ENCODE assay signal across 1 cellular context in the genomic region with DNA sequence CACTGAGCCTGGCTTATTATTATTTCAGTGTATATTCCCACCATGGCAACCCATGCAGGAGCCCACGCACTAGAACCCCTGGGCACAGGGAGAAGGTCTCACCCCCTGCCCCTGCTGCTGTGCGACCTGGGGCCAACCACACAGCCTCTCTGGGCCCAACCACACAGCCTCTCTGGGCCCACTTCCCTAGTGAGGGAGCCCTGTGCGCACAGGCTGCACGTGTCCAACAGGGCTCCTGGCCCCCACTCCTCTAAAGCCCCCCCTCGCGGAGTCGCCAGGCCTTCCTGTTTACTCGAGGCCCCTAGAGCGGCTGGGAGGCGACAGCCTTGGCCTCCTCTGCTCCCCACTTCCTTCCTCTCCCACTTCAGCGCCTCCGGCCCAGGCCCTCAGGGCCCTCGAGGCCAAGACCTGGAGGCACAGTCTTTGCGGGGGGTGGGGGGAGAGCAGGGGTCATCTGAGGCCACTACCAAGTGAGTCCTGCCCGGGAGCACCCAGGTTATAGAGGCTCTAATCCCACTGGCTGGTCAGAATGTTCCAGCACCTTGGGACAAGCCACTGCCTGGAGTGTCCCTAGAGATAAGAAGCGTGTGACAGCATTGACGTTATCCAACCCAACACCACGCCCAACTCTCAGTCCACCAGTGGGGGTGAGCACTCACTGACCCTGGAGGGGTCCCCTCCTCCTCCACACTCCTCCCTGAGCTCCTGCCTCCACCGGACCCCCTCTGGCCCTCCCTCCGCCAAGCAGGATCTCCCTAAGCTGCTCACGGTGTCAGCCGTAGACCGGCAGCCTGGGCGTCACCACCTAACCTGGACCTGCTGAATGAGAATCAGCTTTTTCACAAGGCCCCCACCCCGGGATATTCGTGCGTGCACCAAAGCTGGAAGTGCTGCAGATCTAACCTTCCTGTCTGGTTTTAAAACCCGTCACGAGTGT.
TF ChIP-seq lines count a peak whose summit lies in the region.

No MANE protein-coding gene starts in this region.

TF ChIP-seq in HepG2, 621 proteins besides CTCF, POLR2A, EP300 and RAD21 (continues in another document):
- TF ChIP-seq, protein P1, sequence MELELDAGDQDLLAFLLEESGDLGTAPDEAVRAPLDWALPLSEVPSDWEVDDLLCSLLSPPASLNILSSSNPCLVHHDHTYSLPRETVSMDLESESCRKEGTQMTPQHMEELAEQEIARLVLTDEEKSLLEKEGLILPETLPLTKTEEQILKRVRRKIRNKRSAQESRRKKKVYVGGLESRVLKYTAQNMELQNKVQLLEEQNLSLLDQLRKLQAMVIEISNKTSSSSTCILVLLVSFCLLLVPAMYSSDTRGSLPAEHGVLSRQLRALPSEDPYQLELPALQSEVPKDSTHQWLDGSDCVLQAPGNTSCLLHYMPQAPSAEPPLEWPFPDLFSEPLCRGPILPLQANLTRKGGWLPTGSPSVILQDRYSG (CRISPR knock-in tag; IDR thresholded peaks at IDR 0.05), result no peak
- TF ChIP-seq ZSCAN25 (CRISPR knock-in tag; IDR thresholded peaks at IDR 0.05), result peak; percentile 42; the same call in 1 of the 2 replicates
- TF ChIP-seq, protein P2, sequence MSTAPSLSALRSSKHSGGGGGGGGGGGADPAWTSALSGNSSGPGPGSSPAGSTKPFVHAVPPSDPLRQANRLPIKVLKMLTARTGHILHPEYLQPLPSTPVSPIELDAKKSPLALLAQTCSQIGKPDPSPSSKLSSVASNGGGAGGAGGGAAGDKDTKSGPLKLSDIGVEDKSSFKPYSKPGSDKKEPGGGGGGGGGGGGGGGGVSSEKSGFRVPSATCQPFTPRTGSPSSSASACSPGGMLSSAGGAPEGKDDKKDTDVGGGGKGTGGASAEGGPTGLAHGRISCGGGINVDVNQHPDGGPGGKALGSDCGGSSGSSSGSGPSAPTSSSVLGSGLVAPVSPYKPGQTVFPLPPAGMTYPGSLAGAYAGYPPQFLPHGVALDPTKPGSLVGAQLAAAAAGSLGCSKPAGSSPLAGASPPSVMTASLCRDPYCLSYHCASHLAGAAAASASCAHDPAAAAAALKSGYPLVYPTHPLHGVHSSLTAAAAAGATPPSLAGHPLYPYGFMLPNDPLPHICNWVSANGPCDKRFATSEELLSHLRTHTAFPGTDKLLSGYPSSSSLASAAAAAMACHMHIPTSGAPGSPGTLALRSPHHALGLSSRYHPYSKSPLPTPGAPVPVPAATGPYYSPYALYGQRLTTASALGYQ (CRISPR knock-in tag; IDR thresholded peaks at IDR 0.05), result no peak
- TF ChIP-seq, protein P3, sequence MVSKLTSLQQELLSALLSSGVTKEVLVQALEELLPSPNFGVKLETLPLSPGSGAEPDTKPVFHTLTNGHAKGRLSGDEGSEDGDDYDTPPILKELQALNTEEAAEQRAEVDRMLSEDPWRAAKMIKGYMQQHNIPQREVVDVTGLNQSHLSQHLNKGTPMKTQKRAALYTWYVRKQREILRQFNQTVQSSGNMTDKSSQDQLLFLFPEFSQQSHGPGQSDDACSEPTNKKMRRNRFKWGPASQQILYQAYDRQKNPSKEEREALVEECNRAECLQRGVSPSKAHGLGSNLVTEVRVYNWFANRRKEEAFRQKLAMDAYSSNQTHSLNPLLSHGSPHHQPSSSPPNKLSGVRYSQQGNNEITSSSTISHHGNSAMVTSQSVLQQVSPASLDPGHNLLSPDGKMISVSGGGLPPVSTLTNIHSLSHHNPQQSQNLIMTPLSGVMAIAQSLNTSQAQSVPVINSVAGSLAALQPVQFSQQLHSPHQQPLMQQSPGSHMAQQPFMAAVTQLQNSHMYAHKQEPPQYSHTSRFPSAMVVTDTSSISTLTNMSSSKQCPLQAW (CRISPR knock-in tag; IDR thresholded peaks at IDR 0.05), result peak; percentile 40; the same call in 1 of the 2 replicates
- TF ChIP-seq ZNF547 (CRISPR knock-in tag; IDR thresholded peaks at IDR 0.05), result 0 out of 2 replicates have a peak, but pooled peaks have one; percentile 21
- no peak for TF ChIP-seq ZNF841 (CRISPR knock-in tag; IDR thresholded peaks at IDR 0.05; ENCODE audit: borderline replicate concordance)
- TF ChIP-seq, protein P4, sequence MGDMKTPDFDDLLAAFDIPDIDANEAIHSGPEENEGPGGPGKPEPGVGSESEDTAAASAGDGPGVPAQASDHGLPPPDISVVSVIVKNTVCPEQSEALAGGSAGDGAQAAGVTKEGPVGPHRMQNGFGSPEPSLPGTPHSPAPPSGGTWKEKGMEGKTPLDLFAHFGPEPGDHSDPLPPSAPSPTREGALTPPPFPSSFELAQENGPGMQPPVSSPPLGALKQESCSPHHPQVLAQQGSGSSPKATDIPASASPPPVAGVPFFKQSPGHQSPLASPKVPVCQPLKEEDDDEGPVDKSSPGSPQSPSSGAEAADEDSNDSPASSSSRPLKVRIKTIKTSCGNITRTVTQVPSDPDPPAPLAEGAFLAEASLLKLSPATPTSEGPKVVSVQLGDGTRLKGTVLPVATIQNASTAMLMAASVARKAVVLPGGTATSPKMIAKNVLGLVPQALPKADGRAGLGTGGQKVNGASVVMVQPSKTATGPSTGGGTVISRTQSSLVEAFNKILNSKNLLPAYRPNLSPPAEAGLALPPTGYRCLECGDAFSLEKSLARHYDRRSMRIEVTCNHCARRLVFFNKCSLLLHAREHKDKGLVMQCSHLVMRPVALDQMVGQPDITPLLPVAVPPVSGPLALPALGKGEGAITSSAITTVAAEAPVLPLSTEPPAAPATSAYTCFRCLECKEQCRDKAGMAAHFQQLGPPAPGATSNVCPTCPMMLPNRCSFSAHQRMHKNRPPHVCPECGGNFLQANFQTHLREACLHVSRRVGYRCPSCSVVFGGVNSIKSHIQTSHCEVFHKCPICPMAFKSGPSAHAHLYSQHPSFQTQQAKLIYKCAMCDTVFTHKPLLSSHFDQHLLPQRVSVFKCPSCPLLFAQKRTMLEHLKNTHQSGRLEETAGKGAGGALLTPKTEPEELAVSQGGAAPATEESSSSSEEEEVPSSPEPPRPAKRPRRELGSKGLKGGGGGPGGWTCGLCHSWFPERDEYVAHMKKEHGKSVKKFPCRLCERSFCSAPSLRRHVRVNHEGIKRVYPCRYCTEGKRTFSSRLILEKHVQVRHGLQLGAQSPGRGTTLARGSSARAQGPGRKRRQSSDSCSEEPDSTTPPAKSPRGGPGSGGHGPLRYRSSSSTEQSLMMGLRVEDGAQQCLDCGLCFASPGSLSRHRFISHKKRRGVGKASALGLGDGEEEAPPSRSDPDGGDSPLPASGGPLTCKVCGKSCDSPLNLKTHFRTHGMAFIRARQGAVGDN (CRISPR knock-in tag; IDR thresholded peaks at IDR 0.05), result peak; percentile 92
- TF ChIP-seq GLI4 (CRISPR knock-in tag; IDR thresholded peaks at IDR 0.05; ENCODE audit: borderline replicate concordance), result peak; percentile 70; the same call in 1 of the 2 replicates
- TF ChIP-seq SAP130 (CRISPR knock-in tag; IDR thresholded peaks at IDR 0.05; ENCODE audit: low read depth), result peak; percentile 37
- TF ChIP-seq, protein P5, sequence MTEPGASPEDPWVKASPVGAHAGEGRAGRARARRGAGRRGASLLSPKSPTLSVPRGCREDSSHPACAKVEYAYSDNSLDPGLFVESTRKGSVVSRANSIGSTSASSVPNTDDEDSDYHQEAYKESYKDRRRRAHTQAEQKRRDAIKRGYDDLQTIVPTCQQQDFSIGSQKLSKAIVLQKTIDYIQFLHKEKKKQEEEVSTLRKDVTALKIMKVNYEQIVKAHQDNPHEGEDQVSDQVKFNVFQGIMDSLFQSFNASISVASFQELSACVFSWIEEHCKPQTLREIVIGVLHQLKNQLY (CRISPR knock-in tag; IDR thresholded peaks at IDR 0.05), result peak; percentile 63
- TF ChIP-seq ZIK1 (CRISPR knock-in tag; IDR thresholded peaks at IDR 0.05; ENCODE audit: borderline replicate concordance, low read depth), result no peak
- TF ChIP-seq, protein P6, sequence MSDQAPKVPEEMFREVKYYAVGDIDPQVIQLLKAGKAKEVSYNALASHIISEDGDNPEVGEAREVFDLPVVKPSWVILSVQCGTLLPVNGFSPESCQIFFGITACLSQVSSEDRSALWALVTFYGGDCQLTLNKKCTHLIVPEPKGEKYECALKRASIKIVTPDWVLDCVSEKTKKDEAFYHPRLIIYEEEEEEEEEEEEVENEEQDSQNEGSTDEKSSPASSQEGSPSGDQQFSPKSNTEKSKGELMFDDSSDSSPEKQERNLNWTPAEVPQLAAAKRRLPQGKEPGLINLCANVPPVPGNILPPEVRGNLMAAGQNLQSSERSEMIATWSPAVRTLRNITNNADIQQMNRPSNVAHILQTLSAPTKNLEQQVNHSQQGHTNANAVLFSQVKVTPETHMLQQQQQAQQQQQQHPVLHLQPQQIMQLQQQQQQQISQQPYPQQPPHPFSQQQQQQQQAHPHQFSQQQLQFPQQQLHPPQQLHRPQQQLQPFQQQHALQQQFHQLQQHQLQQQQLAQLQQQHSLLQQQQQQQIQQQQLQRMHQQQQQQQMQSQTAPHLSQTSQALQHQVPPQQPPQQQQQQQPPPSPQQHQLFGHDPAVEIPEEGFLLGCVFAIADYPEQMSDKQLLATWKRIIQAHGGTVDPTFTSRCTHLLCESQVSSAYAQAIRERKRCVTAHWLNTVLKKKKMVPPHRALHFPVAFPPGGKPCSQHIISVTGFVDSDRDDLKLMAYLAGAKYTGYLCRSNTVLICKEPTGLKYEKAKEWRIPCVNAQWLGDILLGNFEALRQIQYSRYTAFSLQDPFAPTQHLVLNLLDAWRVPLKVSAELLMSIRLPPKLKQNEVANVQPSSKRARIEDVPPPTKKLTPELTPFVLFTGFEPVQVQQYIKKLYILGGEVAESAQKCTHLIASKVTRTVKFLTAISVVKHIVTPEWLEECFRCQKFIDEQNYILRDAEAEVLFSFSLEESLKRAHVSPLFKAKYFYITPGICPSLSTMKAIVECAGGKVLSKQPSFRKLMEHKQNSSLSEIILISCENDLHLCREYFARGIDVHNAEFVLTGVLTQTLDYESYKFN (CRISPR knock-in tag; conservative IDR thresholded peaks at IDR 0.05), result peak; percentile 63
- TF ChIP-seq SPEN (CRISPR knock-in tag; IDR thresholded peaks at IDR 0.05; ENCODE audit: low read depth), result 0 out of 2 replicates have a peak, but pooled peaks have one; percentile 39
- TF ChIP-seq, protein P7, sequence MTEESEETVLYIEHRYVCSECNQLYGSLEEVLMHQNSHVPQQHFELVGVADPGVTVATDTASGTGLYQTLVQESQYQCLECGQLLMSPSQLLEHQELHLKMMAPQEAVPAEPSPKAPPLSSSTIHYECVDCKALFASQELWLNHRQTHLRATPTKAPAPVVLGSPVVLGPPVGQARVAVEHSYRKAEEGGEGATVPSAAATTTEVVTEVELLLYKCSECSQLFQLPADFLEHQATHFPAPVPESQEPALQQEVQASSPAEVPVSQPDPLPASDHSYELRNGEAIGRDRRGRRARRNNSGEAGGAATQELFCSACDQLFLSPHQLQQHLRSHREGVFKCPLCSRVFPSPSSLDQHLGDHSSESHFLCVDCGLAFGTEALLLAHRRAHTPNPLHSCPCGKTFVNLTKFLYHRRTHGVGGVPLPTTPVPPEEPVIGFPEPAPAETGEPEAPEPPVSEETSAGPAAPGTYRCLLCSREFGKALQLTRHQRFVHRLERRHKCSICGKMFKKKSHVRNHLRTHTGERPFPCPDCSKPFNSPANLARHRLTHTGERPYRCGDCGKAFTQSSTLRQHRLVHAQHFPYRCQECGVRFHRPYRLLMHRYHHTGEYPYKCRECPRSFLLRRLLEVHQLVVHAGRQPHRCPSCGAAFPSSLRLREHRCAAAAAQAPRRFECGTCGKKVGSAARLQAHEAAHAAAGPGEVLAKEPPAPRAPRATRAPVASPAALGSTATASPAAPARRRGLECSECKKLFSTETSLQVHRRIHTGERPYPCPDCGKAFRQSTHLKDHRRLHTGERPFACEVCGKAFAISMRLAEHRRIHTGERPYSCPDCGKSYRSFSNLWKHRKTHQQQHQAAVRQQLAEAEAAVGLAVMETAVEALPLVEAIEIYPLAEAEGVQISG (CRISPR knock-in tag; IDR thresholded peaks at IDR 0.05), result 0 out of 2 replicates have a peak, but pooled peaks have one; percentile 28
- no peak for TF ChIP-seq SATB2 (CRISPR knock-in tag; IDR thresholded peaks at IDR 0.05)
- peak; percentile 56 for TF ChIP-seq NR2F6 (IDR thresholded peaks at IDR 0.05)
- TF ChIP-seq NR2F6 (CRISPR knock-in tag; IDR thresholded peaks at IDR 0.05), result peak; percentile 6; the same call in 1 of the 2 replicates
- TF ChIP-seq, protein P8, sequence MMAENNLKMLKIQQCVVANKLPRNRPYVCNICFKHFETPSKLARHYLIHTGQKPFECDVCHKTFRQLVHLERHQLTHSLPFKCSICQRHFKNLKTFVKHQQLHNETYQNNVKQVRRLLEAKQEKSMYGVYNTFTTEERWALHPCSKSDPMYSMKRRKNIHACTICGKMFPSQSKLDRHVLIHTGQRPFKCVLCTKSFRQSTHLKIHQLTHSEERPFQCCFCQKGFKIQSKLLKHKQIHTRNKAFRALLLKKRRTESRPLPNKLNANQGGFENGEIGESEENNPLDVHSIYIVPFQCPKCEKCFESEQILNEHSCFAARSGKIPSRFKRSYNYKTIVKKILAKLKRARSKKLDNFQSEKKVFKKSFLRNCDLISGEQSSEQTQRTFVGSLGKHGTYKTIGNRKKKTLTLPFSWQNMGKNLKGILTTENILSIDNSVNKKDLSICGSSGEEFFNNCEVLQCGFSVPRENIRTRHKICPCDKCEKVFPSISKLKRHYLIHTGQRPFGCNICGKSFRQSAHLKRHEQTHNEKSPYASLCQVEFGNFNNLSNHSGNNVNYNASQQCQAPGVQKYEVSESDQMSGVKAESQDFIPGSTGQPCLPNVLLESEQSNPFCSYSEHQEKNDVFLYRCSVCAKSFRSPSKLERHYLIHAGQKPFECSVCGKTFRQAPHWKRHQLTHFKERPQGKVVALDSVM (CRISPR knock-in tag; IDR thresholded peaks at IDR 0.05), result 0 out of 2 replicates have a peak, but pooled peaks have one; percentile 38
- peak; percentile 67 for TF ChIP-seq ATF7-NPFF (CRISPR knock-in tag; IDR thresholded peaks at IDR 0.05; ENCODE audit: low read depth)
- TF ChIP-seq, protein P9, sequence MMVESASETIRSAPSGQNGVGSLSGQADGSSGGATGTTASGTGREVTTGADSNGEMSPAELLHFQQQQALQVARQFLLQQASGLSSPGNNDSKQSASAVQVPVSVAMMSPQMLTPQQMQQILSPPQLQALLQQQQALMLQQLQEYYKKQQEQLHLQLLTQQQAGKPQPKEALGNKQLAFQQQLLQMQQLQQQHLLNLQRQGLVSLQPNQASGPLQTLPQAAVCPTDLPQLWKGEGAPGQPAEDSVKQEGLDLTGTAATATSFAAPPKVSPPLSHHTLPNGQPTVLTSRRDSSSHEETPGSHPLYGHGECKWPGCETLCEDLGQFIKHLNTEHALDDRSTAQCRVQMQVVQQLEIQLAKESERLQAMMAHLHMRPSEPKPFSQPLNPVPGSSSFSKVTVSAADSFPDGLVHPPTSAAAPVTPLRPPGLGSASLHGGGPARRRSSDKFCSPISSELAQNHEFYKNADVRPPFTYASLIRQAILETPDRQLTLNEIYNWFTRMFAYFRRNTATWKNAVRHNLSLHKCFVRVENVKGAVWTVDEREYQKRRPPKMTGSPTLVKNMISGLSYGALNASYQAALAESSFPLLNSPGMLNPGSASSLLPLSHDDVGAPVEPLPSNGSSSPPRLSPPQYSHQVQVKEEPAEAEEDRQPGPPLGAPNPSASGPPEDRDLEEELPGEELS (CRISPR knock-in tag; IDR thresholded peaks at IDR 0.05), result peak; percentile 55; the same call in 1 of the 2 replicates
- TF ChIP-seq BHLHE40 (IDR thresholded peaks at IDR 0.05; ENCODE audit: low read length), result peak; percentile 59
- TF ChIP-seq, protein P10, sequence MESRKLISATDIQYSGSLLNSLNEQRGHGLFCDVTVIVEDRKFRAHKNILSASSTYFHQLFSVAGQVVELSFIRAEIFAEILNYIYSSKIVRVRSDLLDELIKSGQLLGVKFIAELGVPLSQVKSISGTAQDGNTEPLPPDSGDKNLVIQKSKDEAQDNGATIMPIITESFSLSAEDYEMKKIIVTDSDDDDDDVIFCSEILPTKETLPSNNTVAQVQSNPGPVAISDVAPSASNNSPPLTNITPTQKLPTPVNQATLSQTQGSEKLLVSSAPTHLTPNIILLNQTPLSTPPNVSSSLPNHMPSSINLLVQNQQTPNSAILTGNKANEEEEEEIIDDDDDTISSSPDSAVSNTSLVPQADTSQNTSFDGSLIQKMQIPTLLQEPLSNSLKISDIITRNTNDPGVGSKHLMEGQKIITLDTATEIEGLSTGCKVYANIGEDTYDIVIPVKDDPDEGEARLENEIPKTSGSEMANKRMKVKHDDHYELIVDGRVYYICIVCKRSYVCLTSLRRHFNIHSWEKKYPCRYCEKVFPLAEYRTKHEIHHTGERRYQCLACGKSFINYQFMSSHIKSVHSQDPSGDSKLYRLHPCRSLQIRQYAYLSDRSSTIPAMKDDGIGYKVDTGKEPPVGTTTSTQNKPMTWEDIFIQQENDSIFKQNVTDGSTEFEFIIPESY (CRISPR knock-in tag; IDR thresholded peaks at IDR 0.05), result peak; percentile 57; the same call in 1 of the 2 replicates
